In genomic region chr21:44774972-44775371, GRCh38 we compare ENCODE assay signal across 26 cellular contexts.
"Had no signal": no experiment of that assay in that cellular context is flagged by ENCODE, and none has a peak within 500 bp of the region (broad histone marks: within the 10 kb centered on the region; RNA-seq: fewer than 3 reads in every experiment).

No MANE protein-coding gene starts in this region.

- DNase-seq: activated CD4-positive, alpha-beta T cell treated with anti-CD3 and anti-CD28 coated beads, Interleukin-2, amount 10 ng/mL, durations not matched to agents 24 days and 14 days; activated CD8-positive, alpha-beta T cell treated with anti-CD3 and anti-CD28 coated beads, Interleukin-2, amount 10 ng/mL, durations not matched to agents 7 days and 5 days; activated gamma-delta T cell; activated naive CD4-positive, alpha-beta T cell treated with anti-CD3 and anti-CD28 coated beads, Interleukin-2, amount 50 U/mL, for 16 hours; activated naive CD8-positive, alpha-beta T cell treated with anti-CD3 and anti-CD28 coated beads, Interleukin-2, amount 50 U/mL, for 24 hours; dermis blood vessel endothelial cell; effector CD8-positive, alpha-beta T cell; foreskin keratinocyte; immature natural killer cell; kidney glomerular epithelial cell; left lung; naive thymus-derived CD8-positive, alpha-beta T cell; small intestine; stimulated activated naive B cell treated with anti-CD40 and anti-IgM and Interleukin-4, amounts not matched to agents 10 μg/mL and 1 μg/mL and 100 μg/mL, for 72 hours; T1000; testis; trophoblast cell had no signal

- H3K27me3 ChIP-seq: cardiac muscle cell, foreskin keratinocyte, hepatocyte, left lung, testis, vagina had no signal

- H3K4me3 Mint-ChIP-seq: activated CD4-positive, alpha-beta T cell treated with anti-CD3 and anti-CD28 coated beads, Interleukin-2, amount 10 ng/mL, durations not matched to agents 24 days and 14 days; activated CD8-positive, alpha-beta T cell treated with anti-CD3 and anti-CD28 coated beads, Interleukin-2, amount 10 ng/mL, durations not matched to agents 7 days and 5 days; activated naive CD8-positive, alpha-beta T cell treated with anti-CD3 and anti-CD28 coated beads, Interleukin-2, amount 50 U/mL, for 24 hours; activated T-helper 1 cell treated with anti-CD3 and anti-CD28 coated beads, Interleukin-12 subunit alpha, Interleukin-12 subunit beta, Interleukin-2, Interleukin-4 antibody, amounts not matched to agents 30 ng/mL and 10 ng/mL and 1 ng/mL, durations not matched to agents 14 hours and 24 hours and 36 hours; immature natural killer cell; mesothelial cell of epicardium; naive thymus-derived CD8-positive, alpha-beta T cell; stimulated activated naive B cell treated with anti-CD40 and anti-IgM and Interleukin-4, amounts not matched to agents 10 μg/mL and 1 μg/mL and 100 μg/mL, for 72 hours; T-helper 1 cell treated with Interleukin-12 subunit alpha and Interleukin-12 subunit beta and Interleukin-4 antibody, amounts not matched to agents 30 μg/mL and 1 μg/mL, for 36 hours had no signal

- H3K27ac ChIP-seq: cardiac muscle cell, foreskin keratinocyte, hepatocyte, left lung, parathyroid adenoma, testis, vagina had no signal

- H3K27me3 Mint-ChIP-seq: activated CD4-positive, alpha-beta T cell treated with anti-CD3 and anti-CD28 coated beads, Interleukin-2, amount 10 ng/mL, durations not matched to agents 24 days and 14 days; activated naive CD8-positive, alpha-beta T cell treated with anti-CD3 and anti-CD28 coated beads, Interleukin-2, amount 50 U/mL, for 24 hours; naive thymus-derived CD8-positive, alpha-beta T cell; stimulated activated naive B cell treated with anti-CD40 and anti-IgM and Interleukin-4, amounts not matched to agents 10 μg/mL and 1 μg/mL and 100 μg/mL, for 72 hours had no signal

- H3K27ac Mint-ChIP-seq: activated CD4-positive, alpha-beta T cell treated with anti-CD3 and anti-CD28 coated beads, Interleukin-2, amount 10 ng/mL, durations not matched to agents 24 days and 14 days; activated CD8-positive, alpha-beta T cell treated with anti-CD3 and anti-CD28 coated beads, Interleukin-2, amount 10 ng/mL, durations not matched to agents 7 days and 5 days; activated naive CD8-positive, alpha-beta T cell treated with anti-CD3 and anti-CD28 coated beads, Interleukin-2, amount 50 U/mL, for 24 hours; activated T-helper 1 cell treated with anti-CD3 and anti-CD28 coated beads, Interleukin-12 subunit alpha, Interleukin-12 subunit beta, Interleukin-2, Interleukin-4 antibody, amounts not matched to agents 30 ng/mL and 10 ng/mL and 1 ng/mL, durations not matched to agents 14 hours and 24 hours and 36 hours; mesothelial cell of epicardium; stimulated activated naive B cell treated with anti-CD40 and anti-IgM and Interleukin-4, amounts not matched to agents 10 μg/mL and 1 μg/mL and 100 μg/mL, for 72 hours; T-helper 1 cell treated with Interleukin-12 subunit alpha and Interleukin-12 subunit beta and Interleukin-4 antibody, amounts not matched to agents 30 μg/mL and 1 μg/mL, for 36 hours had no signal

- ATAC-seq: activated CD8-positive, alpha-beta T cell treated with anti-CD3 and anti-CD28 coated beads, Interleukin-2, amount 10 ng/mL, durations not matched to agents 7 days and 5 days; activated naive CD8-positive, alpha-beta T cell treated with anti-CD3 and anti-CD28 coated beads, Interleukin-2, amount 50 U/mL, for 24 hours; foreskin keratinocyte; left lung; naive thymus-derived CD8-positive, alpha-beta T cell; sciatic nerve; stimulated activated naive B cell treated with anti-CD40 and anti-IgM and Interleukin-4, amounts not matched to agents 10 μg/mL and 1 μg/mL and 100 μg/mL, for 72 hours had no signal

- H3K4me2 ChIP-seq: hepatocyte had no signal

- H3K9me3 ChIP-seq: left lung, testis, vagina had no signal

- H3K9ac ChIP-seq: parathyroid adenoma had no signal

- H3K9me3 Mint-ChIP-seq: activated CD4-positive, alpha-beta T cell treated with anti-CD3 and anti-CD28 coated beads, Interleukin-2, amount 10 ng/mL, durations not matched to agents 24 days and 14 days; activated naive CD8-positive, alpha-beta T cell treated with anti-CD3 and anti-CD28 coated beads, Interleukin-2, amount 50 U/mL, for 24 hours; activated T-helper 1 cell treated with anti-CD3 and anti-CD28 coated beads, Interleukin-12 subunit alpha, Interleukin-12 subunit beta, Interleukin-2, Interleukin-4 antibody, amounts not matched to agents 30 ng/mL and 10 ng/mL and 1 ng/mL, durations not matched to agents 14 hours and 24 hours and 36 hours; immature natural killer cell; mesothelial cell of epicardium; naive thymus-derived CD8-positive, alpha-beta T cell; stimulated activated naive B cell treated with anti-CD40 and anti-IgM and Interleukin-4, amounts not matched to agents 10 μg/mL and 1 μg/mL and 100 μg/mL, for 72 hours; T-helper 1 cell treated with Interleukin-12 subunit alpha and Interleukin-12 subunit beta and Interleukin-4 antibody, amounts not matched to agents 30 μg/mL and 1 μg/mL, for 36 hours had no signal

- H2AFZ ChIP-seq: hepatocyte, parathyroid adenoma had no signal

- H3K4me1 ChIP-seq: left lung, testis had no signal

- H3K4me3 ChIP-seq: cardiac muscle cell, hepatocyte, left lung, lung, testis, vagina had no signal
